23 cellular contexts compared by ENCODE assay signal in the genomic region with DNA sequence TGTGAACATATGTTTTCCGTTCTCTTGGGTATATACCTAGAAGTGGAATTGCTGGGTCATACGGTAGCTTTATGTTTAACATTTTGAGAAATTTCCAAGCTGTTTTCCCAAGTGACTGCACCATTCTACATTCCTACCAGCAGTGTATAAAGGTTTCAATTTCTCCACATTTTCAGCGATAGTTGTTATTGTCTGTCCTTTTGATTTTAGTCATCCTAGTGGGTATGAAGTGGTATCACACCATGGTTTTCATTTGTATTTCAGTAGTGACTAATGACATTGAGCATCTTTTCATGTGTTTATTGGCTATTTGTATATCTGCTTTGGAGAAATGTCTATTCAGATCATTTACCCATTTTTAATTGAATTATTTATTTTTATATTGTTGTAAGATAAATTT. TPM values are rescaled to one million over a fixed set of nuclear protein-coding genes. Genes with fewer than 3 reads are reported as not detected.
DNase-seq lines count a peak whose midpoint lies in the region; ATAC-seq and TF ChIP-seq lines count a peak whose summit lies in the region.
"Had no signal": no experiment of that assay in that cellular context is flagged by ENCODE, and none has a peak within 500 bp of the region (broad histone marks: within the 10 kb centered on the region; RNA-seq: fewer than 3 reads in every experiment).

No MANE protein-coding gene starts in this region.

- intact Hi-C loops in natural killer cell (cut with micrococcal nuclease), result no loop called here

- H3K9me3 Mint-ChIP-seq in mesothelial cell of epicardium (peaks cover 25% of the 10 kb centered on the region), natural killer cell (no peaks in the 10 kb centered on the region)
- no peaks in the 10 kb centered on the region for H3K9me3 Mint-ChIP-seq in activated T-cell treated with anti-CD3 and anti-CD28 coated beads, Interleukin-2, amount 50 U/mL, for 72 hours
- H3K9me3 Mint-ChIP-seq: CD4-positive, alpha-beta T cell had no signal

- H3K4me3 ChIP-seq in WERI-Rb-1 (ENCODE audit: low read depth, low read length), result no peak overlapping the region
- H3K4me3 ChIP-seq: BLaER1 treated with 17β-estradiol and CSF1 and Interleukin-3, amounts not matched to agents 10 nM and 100 nM had no signal

- peak; percentile 14 for DNase-seq in NCI-H2171 treated with DMSO at 0.1 percent for 48 hours (lab: John Stamatoyannopoulos, UW)
- DNase-seq in NCI-H2171 (lab: John Stamatoyannopoulos, UW), result no peak
- no peak for DNase-seq in WERI-Rb-1
- no peak for DNase-seq in mesothelial cell of epicardium (ENCODE audit: low spot score in 2 of 2, unreplicated experiment in 2 of 2)
- DNase-seq in activated T-cell treated with anti-CD3 and anti-CD28 coated beads, Interleukin-2, amount 50 U/mL, for 72 hours, result no peak
- DNase-seq in GM20000 (ENCODE audit: low spot score), result no peak
- no peak for DNase-seq in natural killer cell
- DNase-seq: CD4-positive, alpha-beta T cell; GDM1; Kasumi-1; NCI-H1092 treated with DMSO at 0.1 percent for 48 hours; NCI-H1436; NCI-H187; NCI-H2081 treated with DMSO at 0.1 percent for 48 hours; NCI-H446; NCI-H524 treated with DMSO at 0.1 percent for 48 hours; NCI-H774 had no signal

- H3K4me3 Mint-ChIP-seq in mesothelial cell of epicardium (no peak overlapping the region), natural killer cell (no peak overlapping the region)
- no peak overlapping the region for H3K4me3 Mint-ChIP-seq in activated T-cell treated with anti-CD3 and anti-CD28 coated beads, Interleukin-2, amount 50 U/mL, for 72 hours
- H3K4me3 Mint-ChIP-seq: CD4-positive, alpha-beta T cell had no signal

- H3K36me3 ChIP-seq in WERI-Rb-1, result peaks cover 18% of the 10 kb centered on the region
- H3K36me3 ChIP-seq: BLaER1 treated with 17β-estradiol and CSF1 and Interleukin-3, amounts not matched to agents 10 nM and 100 nM had no signal

- H3K27ac Mint-ChIP-seq in mesothelial cell of epicardium (no peak overlapping the region), natural killer cell (no peak overlapping the region)
- H3K27ac Mint-ChIP-seq in activated T-cell treated with anti-CD3 and anti-CD28 coated beads, Interleukin-2, amount 50 U/mL, for 72 hours, result no peak overlapping the region
- H3K27ac Mint-ChIP-seq: CD4-positive, alpha-beta T cell had no signal

- H3K27ac ChIP-seq in WERI-Rb-1, result no peak overlapping the region
- H3K27ac ChIP-seq: 22Rv1; BLaER1 treated with 17β-estradiol and CSF1 and Interleukin-3, amounts not matched to agents 10 nM and 100 nM had no signal

- no peaks in the 10 kb centered on the region for H3K36me3 Mint-ChIP-seq in mesothelial cell of epicardium
- no peaks in the 10 kb centered on the region for H3K36me3 Mint-ChIP-seq in activated T-cell treated with anti-CD3 and anti-CD28 coated beads, Interleukin-2, amount 50 U/mL, for 72 hours (ENCODE audit: insufficient read depth in 2 of 2)
- no peaks in the 10 kb centered on the region for H3K36me3 Mint-ChIP-seq in natural killer cell

- H3K27me3 ChIP-seq in WERI-Rb-1 (ENCODE audit: insufficient read depth, low read depth, severe bottlenecking), result no peaks in the 10 kb centered on the region

- no peaks in the 10 kb centered on the region for H3K4me1 Mint-ChIP-seq in mesothelial cell of epicardium
- H3K4me1 Mint-ChIP-seq in activated T-cell treated with anti-CD3 and anti-CD28 coated beads, Interleukin-2, amount 50 U/mL, for 72 hours (ENCODE audit: low read depth), result no peaks in the 10 kb centered on the region
- no peaks in the 10 kb centered on the region for H3K4me1 Mint-ChIP-seq in natural killer cell

- no peak for ATAC-seq in activated T-cell treated with anti-CD3 and anti-CD28 coated beads, Interleukin-2, amount 50 U/mL, for 72 hours (replicated peaks in 1 of 2)
- no peak for ATAC-seq in natural killer cell
- ATAC-seq in GM21528 (IDR thresholded peaks at IDR 0.05; ENCODE audit: low FRiP score, unreplicated experiment), result no peak
- ATAC-seq: HepG2 had no signal

- H3K27me3 Mint-ChIP-seq in mesothelial cell of epicardium (ENCODE audit: low read depth) (no peaks in the 10 kb centered on the region), natural killer cell (ENCODE audit: low read depth in 2 of 2) (peaks cover 4 to 6% of the 10 kb centered on the region in 2 donors)
- no peaks in the 10 kb centered on the region for H3K27me3 Mint-ChIP-seq in activated T-cell treated with anti-CD3 and anti-CD28 coated beads, Interleukin-2, amount 50 U/mL, for 72 hours (ENCODE audit: low read depth)
- H3K27me3 Mint-ChIP-seq: CD4-positive, alpha-beta T cell had no signal

- H3K9me3 ChIP-seq in WERI-Rb-1 (ENCODE audit: severe bottlenecking), result peaks cover 9% of the 10 kb centered on the region

- TF ChIP-seq CTCF in WERI-Rb-1 (IDR thresholded peaks at IDR 0.05; ENCODE audit: low read depth, low read length) (0 out of 2 replicates have a peak, but pooled peaks have one; percentile 5), mesothelial cell of epicardium (IDR thresholded peaks at IDR 0.05; ENCODE audit: unreplicated experiment) (peak; percentile 39), GM20000 (IDR thresholded peaks at IDR 0.05; ENCODE audit: extremely low read depth, missing control alignments) (no peak), natural killer cell (IDR thresholded peaks at IDR 0.05) (no peak)

RNA-seq across cellular contexts. Expression of a gene that starts 2.4 kb away (rescaled TPM):
- total RNA-seq in mesothelial cell of epicardium (0.54 to 1.2 TPM (median 0.78 TPM) in 3 replicates), natural killer cell (1 to 10 TPM in 1 of 3 donors, under 1 TPM in 1, not detected in 1; 0.49 to 1.9 TPM)
- total RNA-seq in activated T-cell treated with anti-CD3 and anti-CD28 coated beads, Interleukin-2, amount 50 U/mL, for 72 hours, result under 1 TPM; 0.74 to 0.97 TPM
- total RNA-seq: HepG2, HT1080, M059J had no signal

RNA-seq across cellular contexts. Expression of a gene that starts 37.9 kb away (rescaled TPM):
- total RNA-seq in mesothelial cell of epicardium (not detected in 3 replicates), natural killer cell (not detected)
- total RNA-seq in activated T-cell treated with anti-CD3 and anti-CD28 coated beads, Interleukin-2, amount 50 U/mL, for 72 hours, result not detected
- total RNA-seq: CD4-positive, alpha-beta T cell; HepG2; HT1080; M059J had no signal

Comparison
In these comparisons a context has a peak if more than half of its experiments do, and no peak if none do; other contexts are left out.
1. CTCF ChIP-seq: peak in WERI-Rb-1 (single experiment) and mesothelial cell of epicardium (single experiment); none in GM20000 (single experiment) and natural killer cell (single experiment).